ENCODE assay signal across 8 cellular contexts in the genomic region with DNA sequence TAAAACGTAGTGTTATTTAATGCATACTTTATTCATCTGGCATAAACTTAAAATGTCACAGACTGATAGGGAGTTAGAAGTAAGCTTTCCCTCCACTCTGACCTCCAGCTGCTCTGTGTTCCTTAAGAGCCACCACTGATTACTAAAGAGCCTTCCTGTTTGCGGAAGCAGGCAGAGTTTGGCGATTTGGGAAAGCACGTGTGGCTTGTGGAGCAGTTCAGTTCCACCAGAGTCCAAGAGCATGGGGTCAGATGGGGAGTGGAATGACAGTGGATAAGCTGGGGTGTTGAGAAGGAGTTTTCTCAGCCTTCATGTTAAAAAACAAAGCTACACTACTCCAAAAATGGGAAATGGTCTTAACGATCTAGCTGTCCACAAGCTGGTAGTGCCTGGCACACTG.
DNase-seq lines count a peak whose midpoint lies in the region; ATAC-seq, FAIRE-seq and TF ChIP-seq lines count a peak whose summit lies in the region.
"Not testable (repeated sequence)": the region's sequence is repeated elsewhere in the genome, so short reads cannot be mapped to it uniquely, and the experiment has no call there.

No MANE protein-coding gene starts in this region.

- not testable (repeated sequence) for TF ChIP-seq CTCF in D721Med (IDR thresholded peaks at IDR 0.05; ENCODE audit: insufficient read depth, missing control alignments); brain (conservative IDR thresholded peaks at IDR 0.05); glutamatergic neuron (IDR thresholded peaks at IDR 0.05; ENCODE audit: partially characterized antibody, unreplicated experiment); HepG2 (CRISPR knock-in tag; IDR thresholded peaks at IDR 0.05); mesothelial cell of epicardium (IDR thresholded peaks at IDR 0.05; ENCODE audit: unreplicated experiment)

- not testable (repeated sequence) for TF ChIP-seq EP300 in HepG2 (IDR thresholded peaks at IDR 0.05; ENCODE audit: low read depth in 2 of 2, low read length in 2 of 2); HepG2 (CRISPR knock-in tag; IDR thresholded peaks at IDR 0.05; ENCODE audit: borderline replicate concordance)

- not testable (repeated sequence) for H3K4me1 Mint-ChIP-seq in brain; glutamatergic neuron (ENCODE audit: low read depth, unreplicated experiment); mesothelial cell of epicardium

- in situ Hi-C loops in HepG2 (cut with HindIII; ENCODE audit: extremely low pct_ligation_motif_present, low pct_unique_long_range_greater_than_20kb) = not testable (repeated sequence)

- TF ChIP-seq RAD21 in HepG2 (CRISPR knock-in tag; IDR thresholded peaks at IDR 0.05) = not testable (repeated sequence)

- H3K4me3 ChIP-seq in HepG2 (replicated peaks in 1 of 3; ENCODE audit: insufficient read depth in 1 of 3, low read depth in 2 of 3, low read length in 3 of 3) = not testable (repeated sequence)

- not testable (repeated sequence) for H3K27me3 ChIP-seq in HepG2 (ENCODE audit: control insufficient read depth in 1 of 2, insufficient read depth in 2 of 2, low read length in 2 of 2)

- not testable (repeated sequence) for H3K9ac ChIP-seq in HepG2 (ENCODE audit: insufficient read depth, low read depth, low read length)

- intact Hi-C loops in left cardiac atrium (cut with DNase I); HepG2 (cut with micrococcal nuclease; ENCODE audit: unreplicated experiment); sciatic nerve (cut with DNase I): not testable (repeated sequence)

- POLR2A ChIA-PET in HepG2 (lab: Yijun Ruan, JAX) = not testable (repeated sequence)

- TF ChIP-seq POLR2A in HepG2 (IDR thresholded peaks at IDR 0.05; ENCODE audit: insufficient read depth in 1 of 2, low read depth in 2 of 2, low read length in 2 of 2) = not testable (repeated sequence)

- peak; percentile 64 for FAIRE-seq in D721Med (lab: Jason Lieb, UNC)
- peak; percentile 68 for FAIRE-seq in HepG2 (lab: Jason Lieb, UNC)

- H3K36me3 ChIP-seq in HepG2 (replicated peaks in 1 of 2; ENCODE audit: control insufficient read depth in 1 of 2, insufficient read depth in 2 of 2, low read length in 2 of 2) = not testable (repeated sequence)

- H3K4me3 Mint-ChIP-seq in brain; glutamatergic neuron (ENCODE audit: unreplicated experiment); mesothelial cell of epicardium: not testable (repeated sequence)

- 88% methylated on average over 5 of the region's 5 CpGs for WGBS in HepG2 (ENCODE audit: low lambda C conversion rate)

- H2AFZ ChIP-seq in HepG2 (ENCODE audit: low read length) = not testable (repeated sequence)

- H4K20me1 ChIP-seq in HepG2 (ENCODE audit: insufficient read depth, low read length) = not testable (repeated sequence)

- not testable (repeated sequence) for H3K79me2 ChIP-seq in HepG2 (ENCODE audit: insufficient read depth, low read length)

- H3K4me2 ChIP-seq in HepG2 (ENCODE audit: low read depth, low read length) = not testable (repeated sequence)

- H3K9me3 Mint-ChIP-seq in brain; glutamatergic neuron (ENCODE audit: unreplicated experiment): not testable (repeated sequence)
- peaks cover 11% of the 10 kb centered on the region for H3K9me3 Mint-ChIP-seq in mesothelial cell of epicardium

- not testable (repeated sequence) for H3K4me1 ChIP-seq in HepG2 (ENCODE audit: insufficient read depth, low read length)

- H3K9me3 ChIP-seq in HepG2 (ENCODE audit: low read length) = not testable (repeated sequence)

- H3K27ac ChIP-seq in HepG2 (ENCODE audit: extremely low read length, insufficient read depth, low read length) = not testable (repeated sequence)

- BruUV-seq in HepG2 (replicated peaks; lab: Mats Ljungman, UMichigan) = not testable (repeated sequence)

- H3K27ac Mint-ChIP-seq in brain (peak overlapping the region in 3 of 5 experiments; percentile 29 to 77 (median 50)), glutamatergic neuron (ENCODE audit: unreplicated experiment) (peak overlapping the region; percentile 9), mesothelial cell of epicardium (peak overlapping the region; percentile 39)

- CTCF ChIA-PET in HepG2 (lab: Yijun Ruan, JAX; ENCODE audit: low intra/inter-chr PET ratio, low total read pairs) = not testable (repeated sequence)

- H3K36me3 Mint-ChIP-seq in brain = peaks cover 27% of the 10 kb centered on the region
- not testable (repeated sequence) for H3K36me3 Mint-ChIP-seq in glutamatergic neuron (ENCODE audit: unreplicated experiment)
- H3K36me3 Mint-ChIP-seq in mesothelial cell of epicardium = peaks cover 12% of the 10 kb centered on the region

- DNase-seq in D721Med (ENCODE audit: insufficient read length, low spot score); glutamatergic neuron; HepG2 (ENCODE audit: low spot score); mesothelial cell of epicardium (ENCODE audit: low spot score in 2 of 2, unreplicated experiment in 2 of 2); sciatic nerve (ENCODE audit: low spot score): not testable (repeated sequence)
- DNase-seq in MV-4-11 (lab: John Stamatoyannopoulos, UW) (peak; percentile 36), left cardiac atrium (peak; percentile 31)

- peak; percentile 67 to 77 for ATAC-seq in left cardiac atrium
- ATAC-seq in HepG2 = not testable (repeated sequence)
- peak; percentile 52 for ATAC-seq in sciatic nerve

- not testable (repeated sequence) for H3K27me3 Mint-ChIP-seq in brain; glutamatergic neuron (ENCODE audit: unreplicated experiment); mesothelial cell of epicardium (ENCODE audit: low read depth)
